14 cellular contexts compared by ENCODE assay signal in genomic region chr22:48722661-48723060, GRCh38.
A peak's percentile ranks its signal among the peaks of the same experiment; 100 is the strongest.
DNase-seq lines count a peak whose midpoint lies in the region; ATAC-seq and TF ChIP-seq lines count a peak whose summit lies in the region.
"Had no signal": no experiment of that assay in that cellular context is flagged by ENCODE, and none has a peak within 500 bp of the region (broad histone marks: within the 10 kb centered on the region; RNA-seq: fewer than 3 reads in every experiment).

No MANE protein-coding gene starts in this region.

- H3K36me3 ChIP-seq in aorta (ENCODE audit: control insufficient read depth in 1 of 2, insufficient read depth in 2 of 2, low read length in 1 of 2), result no peaks in the 10 kb centered on the region
- H3K36me3 ChIP-seq: BLaER1 treated with 17β-estradiol and CSF1 and Interleukin-3, amounts not matched to agents 10 nM and 100 nM had no signal

- TF ChIP-seq CTCF in chondrocyte (IDR thresholded peaks at IDR 0.05), result no peak

- H3K4me1 Mint-ChIP-seq in chondrocyte (ENCODE audit: low read depth), result peaks cover 2% of the 10 kb centered on the region
- H3K4me1 Mint-ChIP-seq: B cell had no signal

- no peak for ATAC-seq in left ventricle myocardium superior
- ATAC-seq in Right ventricle myocardium superior (ENCODE audit: poor library complexity), result no peak
- ATAC-seq in aorta (ENCODE audit: low FRiP score), result no peak
- ATAC-seq in GM18519 (IDR thresholded peaks at IDR 0.05; ENCODE audit: low FRiP score, unreplicated experiment), result no peak
- ATAC-seq: GM23338 had no signal

- no peak overlapping the region for H3K4me3 ChIP-seq in aorta (ENCODE audit: low read length in 2 of 2)
- H3K4me3 ChIP-seq: BLaER1 treated with 17β-estradiol and CSF1 and Interleukin-3, amounts not matched to agents 10 nM and 100 nM; GM23338 had no signal

- H3K27me3 ChIP-seq in aorta (ENCODE audit: control insufficient read depth in 1 of 2, insufficient read depth in 2 of 2, low read length in 1 of 2), result no peaks in the 10 kb centered on the region
- H3K27me3 ChIP-seq: BLaER1 treated with 17β-estradiol and CSF1 and Interleukin-3, amounts not matched to agents 10 nM and 100 nM had no signal

- H3K4me1 ChIP-seq in aorta (ENCODE audit: control insufficient read depth in 1 of 2, insufficient read depth in 2 of 2, low read length in 2 of 2), result no peaks in the 10 kb centered on the region
- H3K4me1 ChIP-seq: Caco-2 had no signal

- H3K36me3 Mint-ChIP-seq in chondrocyte (ENCODE audit: low read depth), result peaks cover 1% of the 10 kb centered on the region

- no peak overlapping the region for H3K27ac ChIP-seq in aorta (ENCODE audit: low read depth in 1 of 2, low read length in 2 of 2)
- H3K27ac ChIP-seq: BLaER1 treated with 17β-estradiol and CSF1 and Interleukin-3, amounts not matched to agents 10 nM and 100 nM; HL-60 had no signal

- H3K27me3 Mint-ChIP-seq in chondrocyte (ENCODE audit: low read depth), result no peaks in the 10 kb centered on the region
- H3K27me3 Mint-ChIP-seq: B cell had no signal

- H3K27ac Mint-ChIP-seq in chondrocyte (ENCODE audit: unreplicated experiment), result no peak overlapping the region
- H3K27ac Mint-ChIP-seq: B cell; CD4-positive, alpha-beta T cell; GM23338 had no signal

- peak; percentile 5 for DNase-seq in left ventricle myocardium superior
- DNase-seq in Right ventricle myocardium superior, result no peak
- DNase-seq in chondrocyte (ENCODE audit: low spot score), result peak; percentile 62
- DNase-seq in posterior vena cava (ENCODE audit: low spot score), result peak; percentile 63
- DNase-seq in aorta, result peak; percentile 17 to 43
- no peak for DNase-seq in NCI-H345 treated with DMSO at 0.1 percent for 48 hours (lab: John Stamatoyannopoulos, UW; ENCODE audit: unreplicated experiment)
- DNase-seq: Caco-2; CD4-positive, alpha-beta T cell; HCEC 1CT had no signal

- 96 to 98% methylated on average over 9 to 10 of the region's 10 CpGs for WGBS in aorta, 2 donors

- intact Hi-C loops in left ventricle myocardium superior (cut with micrococcal nuclease) (no loop called here), Right ventricle myocardium superior (cut with DNase I) (no loop called here), posterior vena cava (cut with DNase I) (no loop called here), aorta (cut with DNase I) (no loop called here)

- peaks cover 21% of the 10 kb centered on the region for H3K9me3 Mint-ChIP-seq in chondrocyte (ENCODE audit: low read depth)

- H3K4me3 Mint-ChIP-seq in chondrocyte (ENCODE audit: unreplicated experiment), result no peak overlapping the region
- H3K4me3 Mint-ChIP-seq: B cell; CD4-positive, alpha-beta T cell; GM23338 had no signal

- H3K9me3 ChIP-seq in aorta (ENCODE audit: control insufficient read depth, low read length), result no peaks in the 10 kb centered on the region

Comparison
In these comparisons a context has a peak if more than half of its experiments do, and no peak if none do; other contexts are left out.
1. DNase-seq: peak in left ventricle myocardium superior (single experiment), chondrocyte (single experiment), posterior vena cava (single experiment) and aorta (2 of 2); none in Right ventricle myocardium superior (single experiment) and NCI-H345 treated with DMSO at 0.1 percent for 48 hours (single experiment).